20 cellular contexts compared by ENCODE assay signal in the genomic region with DNA sequence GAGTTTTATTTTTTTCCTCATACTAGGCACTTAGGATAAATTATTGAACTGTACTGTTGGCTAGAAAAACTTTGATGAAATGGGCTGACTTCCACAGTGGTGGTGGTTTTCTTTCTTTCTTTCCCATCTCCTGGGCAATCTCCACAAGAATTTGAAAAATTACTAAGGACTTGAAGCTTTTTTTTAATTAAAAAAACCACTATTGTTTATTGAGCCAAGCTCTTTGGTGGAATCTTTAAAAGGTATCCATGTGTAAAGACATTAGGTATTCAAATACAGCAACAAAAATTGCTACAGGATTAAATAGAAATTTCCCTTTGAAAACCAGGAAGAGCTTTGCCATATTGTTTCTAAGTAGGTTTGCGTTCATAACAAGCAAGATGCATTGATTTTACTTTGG. TPM values are rescaled to one million over a fixed set of nuclear protein-coding genes. Genes with fewer than 3 reads are reported as not detected.
DNase-seq lines count a peak whose midpoint lies in the region; ATAC-seq and TF ChIP-seq lines count a peak whose summit lies in the region.
"Had no signal": no experiment of that assay in that cellular context is flagged by ENCODE, and none has a peak within 500 bp of the region (broad histone marks: within the 10 kb centered on the region; RNA-seq: fewer than 3 reads in every experiment).

No MANE protein-coding gene starts in this region.

- no peak overlapping the region for H3K4me3 ChIP-seq in thyroid gland (replicated peaks in 1 of 3)
- H3K4me3 ChIP-seq: GM23338 had no signal

- H3K27ac Mint-ChIP-seq in activated naive CD8-positive, alpha-beta T cell = peak overlapping the region; percentile 43
- no peak overlapping the region for H3K27ac Mint-ChIP-seq in activated naive CD8-positive, alpha-beta T cell treated with anti-CD3 and anti-CD28 coated beads for 36 hours
- peak overlapping the region; percentile 15 for H3K27ac Mint-ChIP-seq in activated naive CD8-positive, alpha-beta T cell treated with anti-CD3 and anti-CD28 coated beads, Interleukin-2, amount 50 U/mL, for 24 hours
- H3K27ac Mint-ChIP-seq: B cell; CD4-positive, alpha-beta T cell had no signal

- peak overlapping the region; percentile 10 for H3K4me3 Mint-ChIP-seq in activated naive CD8-positive, alpha-beta T cell
- no peak overlapping the region for H3K4me3 Mint-ChIP-seq in activated naive CD8-positive, alpha-beta T cell treated with anti-CD3 and anti-CD28 coated beads for 36 hours
- H3K4me3 Mint-ChIP-seq in activated naive CD8-positive, alpha-beta T cell treated with anti-CD3 and anti-CD28 coated beads, Interleukin-2, amount 50 U/mL, for 24 hours = no peak overlapping the region
- H3K4me3 Mint-ChIP-seq: B cell; CD4-positive, alpha-beta T cell; GM23338 had no signal

- peaks cover 81% of the 10 kb centered on the region for H3K4me1 Mint-ChIP-seq in activated naive CD8-positive, alpha-beta T cell (ENCODE audit: low read depth)
- H3K4me1 Mint-ChIP-seq in activated naive CD8-positive, alpha-beta T cell treated with anti-CD3 and anti-CD28 coated beads for 36 hours = peaks cover 62% of the 10 kb centered on the region
- peaks cover 76% of the 10 kb centered on the region for H3K4me1 Mint-ChIP-seq in activated naive CD8-positive, alpha-beta T cell treated with anti-CD3 and anti-CD28 coated beads, Interleukin-2, amount 50 U/mL, for 24 hours

- TF ChIP-seq CTCF in thyroid gland (IDR thresholded peaks at IDR 0.05) = no peak

- TF ChIP-seq POLR2A in thyroid gland (IDR thresholded peaks at IDR 0.05) = no peak

- intact Hi-C loops in thyroid gland (cut with DNase I) = no loop called here

- H3K27ac ChIP-seq in caudate nucleus (ENCODE audit: low read depth, low read length) (peak overlapping the region; percentile 27), thyroid gland (peak overlapping the region; percentile 55 to 88 (median 77))

- no peak for ATAC-seq in activated naive CD8-positive, alpha-beta T cell treated with anti-CD3 and anti-CD28 coated beads, Interleukin-2, amount 50 U/mL, for 24 hours
- no peak for ATAC-seq in HG03460 (IDR thresholded peaks at IDR 0.05; ENCODE audit: unreplicated experiment)
- ATAC-seq: GM23338 had no signal

- no peaks in the 10 kb centered on the region for H3K36me3 ChIP-seq in thyroid gland

- 94 to 98% methylated on average over 1 of the region's 1 CpG for WGBS in thyroid gland, 2 donors

- no peaks in the 10 kb centered on the region for H3K9me3 Mint-ChIP-seq in activated naive CD8-positive, alpha-beta T cell (ENCODE audit: low read depth)
- H3K9me3 Mint-ChIP-seq in activated naive CD8-positive, alpha-beta T cell treated with anti-CD3 and anti-CD28 coated beads for 36 hours = no peaks in the 10 kb centered on the region
- H3K9me3 Mint-ChIP-seq in activated naive CD8-positive, alpha-beta T cell treated with anti-CD3 and anti-CD28 coated beads, Interleukin-2, amount 50 U/mL, for 24 hours = no peaks in the 10 kb centered on the region
- H3K9me3 Mint-ChIP-seq: CD4-positive, alpha-beta T cell; GM23338 had no signal

- H3K9me3 ChIP-seq in thyroid gland = no peaks in the 10 kb centered on the region

- no peaks in the 10 kb centered on the region for H3K27me3 ChIP-seq in thyroid gland

- H3K27me3 Mint-ChIP-seq in activated naive CD8-positive, alpha-beta T cell = no peaks in the 10 kb centered on the region
- H3K27me3 Mint-ChIP-seq in activated naive CD8-positive, alpha-beta T cell treated with anti-CD3 and anti-CD28 coated beads for 36 hours = no peaks in the 10 kb centered on the region
- H3K27me3 Mint-ChIP-seq in activated naive CD8-positive, alpha-beta T cell treated with anti-CD3 and anti-CD28 coated beads, Interleukin-2, amount 50 U/mL, for 24 hours = no peaks in the 10 kb centered on the region
- H3K27me3 Mint-ChIP-seq: B cell; CD4-positive, alpha-beta T cell had no signal

- H3K36me3 Mint-ChIP-seq in activated naive CD8-positive, alpha-beta T cell = peaks cover 4% of the 10 kb centered on the region
- H3K36me3 Mint-ChIP-seq in activated naive CD8-positive, alpha-beta T cell treated with anti-CD3 and anti-CD28 coated beads for 36 hours = peaks cover 27% of the 10 kb centered on the region
- H3K36me3 Mint-ChIP-seq in activated naive CD8-positive, alpha-beta T cell treated with anti-CD3 and anti-CD28 coated beads, Interleukin-2, amount 50 U/mL, for 24 hours (ENCODE audit: low read depth) = peaks cover 19% of the 10 kb centered on the region

- DNase-seq in activated naive CD8-positive, alpha-beta T cell treated with anti-CD3 and anti-CD28 coated beads for 36 hours = no peak
- DNase-seq in activated naive CD8-positive, alpha-beta T cell treated with anti-CD3 and anti-CD28 coated beads, Interleukin-2, amount 50 U/mL, for 24 hours = no peak
- DNase-seq in caudate nucleus (lab: John Stamatoyannopoulos, UW) = no peak
- DNase-seq in thyroid gland = no peak
- DNase-seq in A172 (ENCODE audit: low spot score) = no peak
- no peak for DNase-seq in NCI-H526 (lab: John Stamatoyannopoulos, UW)
- DNase-seq: CD4-positive, alpha-beta T cell; DMS79 treated with DMSO at 0.1 percent for 48 hours; GDM1; KBM-7; MM.1S; NCI-H1105; NCI-H187; NCI-H446; NCI-H748 treated with DMSO at 0.1 percent for 48 hours; SIG-M5 had no signal

- peaks cover 35 to 59% of the 10 kb centered on the region in 2 donors for H3K4me1 ChIP-seq in thyroid gland

RNA-seq across cellular contexts. Expression of gene MARCHF6, which starts 14.1 kb away (rescaled TPM):
- total RNA-seq in activated naive CD8-positive, alpha-beta T cell treated with anti-CD3 and anti-CD28 coated beads for 36 hours = 10 to 100 TPM; 82.7 to 86.1 TPM
- 100 to 1,000 TPM; 105 to 296 (median 213) TPM for total RNA-seq in thyroid gland
- 30.3 and 48.8 TPM in 2 replicates for total RNA-seq in A172 (2014; rRNA removed; shearing (Covaris generic))

RNA-seq across cellular contexts. Expression of gene CMBL, which starts 59.9 kb away (rescaled TPM):
- 1 to 10 TPM; 2.4 to 2.9 TPM for total RNA-seq in activated naive CD8-positive, alpha-beta T cell treated with anti-CD3 and anti-CD28 coated beads for 36 hours
- 10 to 100 TPM; 10.3 to 32.0 (median 23.4) TPM for total RNA-seq in thyroid gland
- total RNA-seq in A172 (2014; rRNA removed; shearing (Covaris generic)) = 9.3 and 12.5 TPM in 2 replicates
- total RNA-seq: B cell had no signal
